In genomic region chr7:158022601-158023000, GRCh38 we compare ENCODE assay signal across 18 cellular contexts.
DNase-seq lines count a peak whose midpoint lies in the region; ATAC-seq, FAIRE-seq and TF ChIP-seq lines count a peak whose summit lies in the region.
"Had no signal": no experiment of that assay in that cellular context is flagged by ENCODE, and none has a peak within 500 bp of the region (broad histone marks: within the 10 kb centered on the region; RNA-seq: fewer than 3 reads in every experiment).

No MANE protein-coding gene starts in this region.

- DNase-seq in activated effector memory CD4-positive, alpha-beta T cell treated with anti-CD3 and anti-CD28 coated beads, Interleukin-2, amount 50 U/mL, for 16 hours = peak; percentile 10
- DNase-seq in activated effector memory CD4-positive, alpha-beta T cell treated with Interleukin-2 at 50 U/mL for 16 hours = no peak
- DNase-seq in kidney = peak; percentile 15
- DNase-seq in sigmoid colon = peak; percentile 46
- DNase-seq in H4 (ENCODE audit: low spot score) = no peak
- DNase-seq in NCI-H526 treated with DMSO at 0.1 percent for 48 hours (lab: John Stamatoyannopoulos, UW) = no peak
- DNase-seq: CD8-positive, alpha-beta T cell; COR-L47; DMS153; DMS79 treated with DMSO at 0.1 percent for 48 hours; EL; GOT3 had no signal

- H3K9ac ChIP-seq in kidney (ENCODE audit: low read length in 2 of 2) = no peak overlapping the region

- no peaks in the 10 kb centered on the region for H3K9me3 ChIP-seq in kidney (ENCODE audit: control insufficient read depth in 1 of 2, low read length in 2 of 2)
- no peaks in the 10 kb centered on the region for H3K9me3 ChIP-seq in sigmoid colon
- H3K9me3 ChIP-seq: HAP-1 had no signal

- H3K27ac ChIP-seq in kidney (ENCODE audit: low read depth in 2 of 2, low read length in 2 of 2) (no peak overlapping the region), sigmoid colon (no peak overlapping the region)
- H3K27ac ChIP-seq: 22Rv1 had no signal

- no peak for FAIRE-seq in kidney (lab: Jason Lieb, UNC)
- FAIRE-seq: D721Med, G401.6, GM12891 had no signal

- no peaks in the 10 kb centered on the region for H3K36me3 ChIP-seq in kidney (ENCODE audit: control insufficient read depth in 1 of 2, insufficient read depth in 2 of 2, low read length in 2 of 2)
- H3K36me3 ChIP-seq in sigmoid colon = no peaks in the 10 kb centered on the region
- H3K36me3 ChIP-seq: HAP-1 had no signal

- TF ChIP-seq CTCF in kidney (IDR thresholded peaks at IDR 0.05; ENCODE audit: borderline replicate concordance, extremely low read depth, insufficient read depth) (no peak), sigmoid colon (IDR thresholded peaks at IDR 0.05) (no peak)

- no peak for TF ChIP-seq EP300 in sigmoid colon (IDR thresholded peaks at IDR 0.05)

- no peak for ATAC-seq in HG03342 (IDR thresholded peaks at IDR 0.05; ENCODE audit: unreplicated experiment)
- ATAC-seq: CD8-positive, alpha-beta T cell had no signal

- no peaks in the 10 kb centered on the region for H3K27me3 ChIP-seq in sigmoid colon

- WGBS in sigmoid colon, 2 donors = 89 to 94% methylated on average over 9 of the region's 9 CpGs

- H3K4me1 ChIP-seq in kidney (ENCODE audit: control insufficient read depth in 1 of 2, insufficient read depth in 1 of 2, low read depth in 1 of 2, low read length in 2 of 2) = no peaks in the 10 kb centered on the region
- no peaks in the 10 kb centered on the region for H3K4me1 ChIP-seq in sigmoid colon
- H3K4me1 ChIP-seq: HAP-1 had no signal

- no peak for TF ChIP-seq POLR2A in sigmoid colon (IDR thresholded peaks at IDR 0.05)

- intact Hi-C loops in kidney (cut with DNase I) (no loop called here), sigmoid colon (cut with DNase I) (no loop called here)

- no peak overlapping the region for H3K4me3 ChIP-seq in kidney (ENCODE audit: low read length in 2 of 2)
- no peak overlapping the region for H3K4me3 ChIP-seq in sigmoid colon
- H3K4me3 ChIP-seq: HAP-1 had no signal

Comparison
In these comparisons a context has a peak if more than half of its experiments do, and no peak if none do; other contexts are left out.
1. DNase-seq: peak in activated effector memory CD4-positive, alpha-beta T cell treated with anti-CD3 and anti-CD28 coated beads, Interleukin-2, amount 50 U/mL, for 16 hours (single experiment), kidney (single experiment) and sigmoid colon (single experiment); none in activated effector memory CD4-positive, alpha-beta T cell treated with Interleukin-2 at 50 U/mL for 16 hours (single experiment), H4 (single experiment) and NCI-H526 treated with DMSO at 0.1 percent for 48 hours (single experiment).